15 cellular contexts compared by ENCODE assay signal in the genomic region with DNA sequence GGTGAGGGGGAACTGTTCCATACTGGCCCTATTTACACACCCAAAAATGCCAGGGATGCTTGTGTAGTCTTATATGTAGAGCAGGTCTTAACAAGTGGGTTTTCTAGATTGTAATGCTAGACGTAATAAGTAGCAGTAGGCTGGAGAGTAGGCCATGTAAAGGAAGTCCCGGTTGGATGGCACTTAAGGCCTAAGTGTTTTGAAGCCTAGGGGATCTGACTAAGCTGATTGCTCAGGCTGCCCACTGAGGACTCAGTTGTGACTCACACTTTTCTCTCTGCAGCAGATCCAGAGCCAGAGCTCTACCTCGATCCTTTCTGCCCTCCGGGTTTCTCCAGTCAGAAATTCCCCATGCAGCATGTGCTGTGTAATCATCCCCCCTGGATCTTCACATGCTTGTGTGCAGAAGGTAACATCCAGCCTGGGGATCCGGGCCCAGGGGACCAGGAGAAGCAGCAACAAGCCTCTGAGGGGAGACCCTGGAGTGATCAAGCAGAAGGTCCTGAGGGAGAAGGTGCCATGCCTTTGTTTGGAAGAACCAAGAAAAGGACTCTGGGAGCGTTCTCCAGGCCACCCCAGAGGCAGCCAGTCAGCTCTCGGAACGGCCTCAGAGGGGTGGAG. TPM values are rescaled to one million over a fixed set of nuclear protein-coding genes. Genes with fewer than 3 reads are reported as not detected.
DNase-seq lines count a peak whose midpoint lies in the region; ATAC-seq and TF ChIP-seq lines count a peak whose summit lies in the region.
"Had no signal": no experiment of that assay in that cellular context is flagged by ENCODE, and none has a peak within 500 bp of the region (broad histone marks: within the 10 kb centered on the region; RNA-seq: fewer than 3 reads in every experiment).

No MANE protein-coding gene starts in this region.

- no peak for TF ChIP-seq POLR2A in esophagus squamous epithelium (IDR thresholded peaks at IDR 0.05)

- no peaks in the 10 kb centered on the region for H3K27me3 Mint-ChIP-seq in activated T-helper 17 cell treated with anti-CD3 and anti-CD28 coated beads, Interleukin-2, amount 50 U/mL, for 72 hours

- WGBS in esophagus squamous epithelium, 2 donors: 57 to 59% methylated on average over 4 to 7 of the region's 8 CpGs

- peaks cover 0 to 11% (median 0%) of the 10 kb centered on the region in 3 donors for H3K4me1 ChIP-seq in esophagus squamous epithelium
- H3K4me1 ChIP-seq: spleen had no signal

- H3K9me3 ChIP-seq in esophagus squamous epithelium: no peaks in the 10 kb centered on the region
- H3K9me3 ChIP-seq: neutrophil, spleen had no signal

- H3K9me3 Mint-ChIP-seq in activated T-helper 17 cell treated with anti-CD3 and anti-CD28 coated beads, Interleukin-2, amount 50 U/mL, for 72 hours: no peaks in the 10 kb centered on the region
- H3K9me3 Mint-ChIP-seq: T-helper 1 cell treated with Interleukin-12 subunit alpha and Interleukin-12 subunit beta and Interleukin-4 antibody, amounts not matched to agents 30 μg/mL and 1 μg/mL, for 36 hours had no signal

- no peak overlapping the region for H3K27ac Mint-ChIP-seq in activated T-helper 17 cell treated with anti-CD3 and anti-CD28 coated beads, Interleukin-2, amount 50 U/mL, for 72 hours
- H3K27ac Mint-ChIP-seq: T-helper 1 cell treated with Interleukin-12 subunit alpha and Interleukin-12 subunit beta and Interleukin-4 antibody, amounts not matched to agents 30 μg/mL and 1 μg/mL, for 36 hours had no signal

- intact Hi-C loops in esophagus squamous epithelium (cut with DNase I): no loop called here

- H3K4me3 ChIP-seq in HFF-Myc (replicated peaks; ENCODE audit: low read depth, low read length) (no peak overlapping the region), foreskin fibroblast (ENCODE audit: low read depth in 1 of 2, low read length in 2 of 2) (no peak overlapping the region), esophagus squamous epithelium (no peak overlapping the region)
- H3K4me3 ChIP-seq: spleen had no signal

- no peak for TF ChIP-seq CTCF in HFF-Myc (IDR thresholded peaks at IDR 0.05; ENCODE audit: low read depth, low read length, missing control alignments)
- no peak for TF ChIP-seq CTCF in foreskin fibroblast (IDR thresholded peaks at IDR 0.05; ENCODE audit: low read depth, low read length)
- no peak for TF ChIP-seq CTCF in esophagus squamous epithelium (IDR thresholded peaks at IDR 0.05)

- no peak overlapping the region for H3K4me3 Mint-ChIP-seq in activated T-helper 17 cell treated with anti-CD3 and anti-CD28 coated beads, Interleukin-2, amount 50 U/mL, for 72 hours
- H3K4me3 Mint-ChIP-seq: T-helper 1 cell treated with Interleukin-12 subunit alpha and Interleukin-12 subunit beta and Interleukin-4 antibody, amounts not matched to agents 30 μg/mL and 1 μg/mL, for 36 hours had no signal

- H3K4me1 Mint-ChIP-seq in activated T-helper 17 cell treated with anti-CD3 and anti-CD28 coated beads, Interleukin-2, amount 50 U/mL, for 72 hours: no peaks in the 10 kb centered on the region

- peaks cover 41% of the 10 kb centered on the region for H3K36me3 Mint-ChIP-seq in activated T-helper 17 cell treated with anti-CD3 and anti-CD28 coated beads, Interleukin-2, amount 50 U/mL, for 72 hours (ENCODE audit: low read depth)

- H3K36me3 ChIP-seq in esophagus squamous epithelium: peaks cover 3 to 50% (median 5%) of the 10 kb centered on the region in 3 donors

- peak overlapping the region in 1 of 4 donors; percentile 11 for H3K27ac ChIP-seq in esophagus squamous epithelium
- H3K27ac ChIP-seq: neutrophil, spleen had no signal

- DNase-seq in 8988T (peak; percentile 48), HFF-Myc (ENCODE audit: extremely low read depth, low read depth) (peak; percentile 10), foreskin fibroblast (peak; percentile 68 to 77), esophagus squamous epithelium (lab: John Stamatoyannopoulos, UW) (no peak), foreskin melanocyte (no peak)
- DNase-seq: activated effector memory CD4-positive, alpha-beta T cell treated with anti-CD3 and anti-CD28 coated beads, Interleukin-2, amount 50 U/mL, for 16 hours; AML-193; cerebellar nuclear complex; NCI-H2081 treated with DMSO at 0.1 percent for 48 hours; spleen had no signal

- H3K27me3 ChIP-seq in esophagus squamous epithelium: no peaks in the 10 kb centered on the region
- H3K27me3 ChIP-seq: neutrophil, spleen had no signal

- ATAC-seq in activated T-helper 17 cell treated with anti-CD3 and anti-CD28 coated beads, Interleukin-2, amount 50 U/mL, for 72 hours (replicated peaks): peak; percentile 35
- ATAC-seq in HG03460 (IDR thresholded peaks at IDR 0.05; ENCODE audit: unreplicated experiment) (no peak), GM21717 (IDR thresholded peaks at IDR 0.05; ENCODE audit: unreplicated experiment) (no peak)

RNA-seq across cellular contexts. Expression of a gene that starts 26.6 kb away (rescaled TPM):
- total RNA-seq in activated T-helper 17 cell treated with anti-CD3 and anti-CD28 coated beads, Interleukin-2, amount 50 U/mL, for 72 hours: 1 to 10 TPM; 6.4 to 8.4 TPM
- 10 to 100 TPM; 10.1 to 20.2 (median 13.7) TPM for total RNA-seq in esophagus squamous epithelium

Comparison
In these comparisons a context has a peak if more than half of its experiments do, and no peak if none do; other contexts are left out.
1. DNase-seq: peak in 8988T (single experiment), HFF-Myc (single experiment) and foreskin fibroblast (2 of 2); none in esophagus squamous epithelium (single experiment) and foreskin melanocyte (single experiment).